In the genomic region with DNA sequence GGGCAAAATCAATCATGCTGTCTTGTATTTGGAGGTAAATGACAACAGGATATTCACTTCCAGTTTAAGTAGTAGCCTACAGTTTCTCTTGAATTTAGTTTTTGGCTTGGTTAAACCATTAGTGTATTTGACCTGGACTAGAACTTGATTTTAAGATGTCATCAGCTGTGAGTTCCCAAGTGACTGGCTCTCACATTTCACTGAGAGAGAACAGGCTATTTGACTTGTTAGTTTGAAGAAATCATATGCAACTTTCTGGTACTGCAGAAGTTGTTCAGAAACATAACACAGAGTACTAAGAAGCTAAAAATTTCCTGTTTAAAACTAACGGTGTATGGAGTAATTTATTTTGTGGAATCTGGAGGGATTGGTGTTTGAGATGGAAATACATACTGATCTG, we compare ENCODE assay signal across 16 cellular contexts. TPM values are rescaled to one million over a fixed set of nuclear protein-coding genes. Genes with fewer than 3 reads are reported as not detected.
A peak's percentile ranks its signal among the peaks of the same experiment; 100 is the strongest.
DNase-seq lines count a peak whose midpoint lies in the region; ATAC-seq, FAIRE-seq and TF ChIP-seq lines count a peak whose summit lies in the region.
"Had no signal": no experiment of that assay in that cellular context is flagged by ENCODE, and none has a peak within 500 bp of the region (broad histone marks: within the 10 kb centered on the region; RNA-seq: fewer than 3 reads in every experiment).

No MANE protein-coding gene starts in this region.

- DNase-seq in A673 (ENCODE audit: low spot score) (no peak), HTR-8/SVneo (ENCODE audit: insufficient read length, low spot score) (no peak), WTC11 (ENCODE audit: low spot score) (no peak), fibroblast of the conjunctiva (ENCODE audit: low read depth) (peak; percentile 37), pons (ENCODE audit: low spot score) (no peak), NCI-H128 (lab: John Stamatoyannopoulos, UW; ENCODE audit: unreplicated experiment) (no peak), AML-193 (lab: John Stamatoyannopoulos, UW) (no peak)
- DNase-seq: activated CD4-positive, alpha-beta memory T cell treated with anti-CD3 and anti-CD28 coated beads, Interleukin-2, amount 10 ng/mL, durations not matched to agents 7 days and 5 days; NCI-H1105; NCI-H446; nephron progenitor cell; stimulated activated CD4-positive, alpha-beta T cell treated with anti-CD3 and anti-CD28 coated beads, Interleukin-2, amount 100 ng/mL, for 24 hours had no signal

- H3K9me3 ChIP-seq in A673 (ENCODE audit: low read depth, low read length, poor library complexity, severe bottlenecking): no peaks in the 10 kb centered on the region

- no peaks in the 10 kb centered on the region for H3K9me3 Mint-ChIP-seq in WTC11
- H3K9me3 Mint-ChIP-seq: activated CD4-positive, alpha-beta memory T cell treated with anti-CD3 and anti-CD28 coated beads, Interleukin-2, amount 10 ng/mL, durations not matched to agents 7 days and 5 days; activated T-helper 1 cell treated with anti-CD3 and anti-CD28 coated beads, Interleukin-12 subunit alpha, Interleukin-12 subunit beta, Interleukin-2, Interleukin-4 antibody, amounts not matched to agents 30 ng/mL and 10 ng/mL and 1 ng/mL, durations not matched to agents 14 hours and 24 hours and 36 hours had no signal

- peak overlapping the region; percentile 73 for H3K27ac ChIP-seq in A673 (ENCODE audit: low read depth, low read length, poor library complexity, severe bottlenecking)
- H3K27ac ChIP-seq: coronary artery had no signal

- FAIRE-seq in HTR-8/SVneo (lab: Jason Lieb, UNC): peak; percentile 98

- H3K36me3 Mint-ChIP-seq in WTC11: no peaks in the 10 kb centered on the region

- H3K4me1 Mint-ChIP-seq in WTC11: peaks cover 68% of the 10 kb centered on the region

- H3K27me3 Mint-ChIP-seq in WTC11 (ENCODE audit: low read depth): no peaks in the 10 kb centered on the region
- H3K27me3 Mint-ChIP-seq: activated CD4-positive, alpha-beta memory T cell treated with anti-CD3 and anti-CD28 coated beads, Interleukin-2, amount 10 ng/mL, durations not matched to agents 7 days and 5 days had no signal

- ATAC-seq in WTC11 (no peak), GM18861 (IDR thresholded peaks at IDR 0.05; ENCODE audit: unreplicated experiment) (no peak)

- no peak overlapping the region for H3K4me3 ChIP-seq in A673 (ENCODE audit: low read depth, low read length, poor library complexity, severe bottlenecking)
- H3K4me3 ChIP-seq: coronary artery, lung had no signal

- H3K27me3 ChIP-seq in A673 (replicated peaks; ENCODE audit: insufficient read depth, low read depth, low read length, poor library complexity): no peaks in the 10 kb centered on the region

- POLR2A ChIA-PET in A673 (lab: Charles Lee; ENCODE audit: low non-redundant PET): no interaction called here
- POLR2A ChIA-PET in WTC11 (lab: Charles Lee): no interaction called here

- intact Hi-C loops in A673 (cut with micrococcal nuclease; ENCODE audit: unreplicated experiment): no loop called here

- H3K27ac Mint-ChIP-seq in WTC11: peak overlapping the region; percentile 45
- H3K27ac Mint-ChIP-seq: activated CD4-positive, alpha-beta memory T cell treated with anti-CD3 and anti-CD28 coated beads, Interleukin-2, amount 10 ng/mL, durations not matched to agents 7 days and 5 days; activated T-helper 1 cell treated with anti-CD3 and anti-CD28 coated beads, Interleukin-12 subunit alpha, Interleukin-12 subunit beta, Interleukin-2, Interleukin-4 antibody, amounts not matched to agents 30 ng/mL and 10 ng/mL and 1 ng/mL, durations not matched to agents 14 hours and 24 hours and 36 hours; nephron progenitor cell had no signal

- H3K4me1 ChIP-seq in A673 (ENCODE audit: insufficient read depth, low read length, poor library complexity, severe bottlenecking): peaks cover 45% of the 10 kb centered on the region

- CTCF ChIA-PET in A673 (lab: Charles Lee): no interaction called here
- CTCF ChIA-PET in WTC11 (lab: Charles Lee): no interaction called here

- peaks cover 3% of the 10 kb centered on the region for H3K36me3 ChIP-seq in A673 (ENCODE audit: insufficient read depth, low read length, poor library complexity, severe bottlenecking)

- no peak overlapping the region for H3K4me3 Mint-ChIP-seq in WTC11
- H3K4me3 Mint-ChIP-seq: activated CD4-positive, alpha-beta memory T cell treated with anti-CD3 and anti-CD28 coated beads, Interleukin-2, amount 10 ng/mL, durations not matched to agents 7 days and 5 days; nephron progenitor cell had no signal

- TF ChIP-seq CTCF in A673 (conservative IDR thresholded peaks at IDR 0.05; ENCODE audit: low read depth, low read length) (no peak), WTC11 (IDR thresholded peaks at IDR 0.05) (no peak)

- no TSS peak for BruUV-seq in A673 (replicated peaks; lab: Mats Ljungman, UMichigan)

TF ChIP-seq in WTC11, 78 proteins besides CTCF, POLR2A, EP300 and RAD21:
- TF ChIP-seq, protein P1, sequence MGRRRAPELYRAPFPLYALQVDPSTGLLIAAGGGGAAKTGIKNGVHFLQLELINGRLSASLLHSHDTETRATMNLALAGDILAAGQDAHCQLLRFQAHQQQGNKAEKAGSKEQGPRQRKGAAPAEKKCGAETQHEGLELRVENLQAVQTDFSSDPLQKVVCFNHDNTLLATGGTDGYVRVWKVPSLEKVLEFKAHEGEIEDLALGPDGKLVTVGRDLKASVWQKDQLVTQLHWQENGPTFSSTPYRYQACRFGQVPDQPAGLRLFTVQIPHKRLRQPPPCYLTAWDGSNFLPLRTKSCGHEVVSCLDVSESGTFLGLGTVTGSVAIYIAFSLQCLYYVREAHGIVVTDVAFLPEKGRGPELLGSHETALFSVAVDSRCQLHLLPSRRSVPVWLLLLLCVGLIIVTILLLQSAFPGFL (CRISPR knock-in tag; IDR thresholded peaks at IDR 0.05; ENCODE audit: borderline replicate concordance): no peak
- TF ChIP-seq TCF7 (CRISPR knock-in tag; IDR thresholded peaks at IDR 0.05; ENCODE audit: low read depth): no peak
- TF ChIP-seq, protein P2, sequence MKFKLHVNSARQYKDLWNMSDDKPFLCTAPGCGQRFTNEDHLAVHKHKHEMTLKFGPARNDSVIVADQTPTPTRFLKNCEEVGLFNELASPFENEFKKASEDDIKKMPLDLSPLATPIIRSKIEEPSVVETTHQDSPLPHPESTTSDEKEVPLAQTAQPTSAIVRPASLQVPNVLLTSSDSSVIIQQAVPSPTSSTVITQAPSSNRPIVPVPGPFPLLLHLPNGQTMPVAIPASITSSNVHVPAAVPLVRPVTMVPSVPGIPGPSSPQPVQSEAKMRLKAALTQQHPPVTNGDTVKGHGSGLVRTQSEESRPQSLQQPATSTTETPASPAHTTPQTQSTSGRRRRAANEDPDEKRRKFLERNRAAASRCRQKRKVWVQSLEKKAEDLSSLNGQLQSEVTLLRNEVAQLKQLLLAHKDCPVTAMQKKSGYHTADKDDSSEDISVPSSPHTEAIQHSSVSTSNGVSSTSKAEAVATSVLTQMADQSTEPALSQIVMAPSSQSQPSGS (CRISPR knock-in tag; IDR thresholded peaks at IDR 0.05; ENCODE audit: borderline replicate concordance, low read depth): no peak
- TF ChIP-seq GABPB1 (CRISPR knock-in tag; IDR thresholded peaks at IDR 0.05): no peak
- TF ChIP-seq ZNF219 (CRISPR knock-in tag; IDR thresholded peaks at IDR 0.05; ENCODE audit: borderline replicate concordance): no peak
- TF ChIP-seq ZNF121 (CRISPR knock-in tag; IDR thresholded peaks at IDR 0.05): no peak

RNA-seq across cellular contexts. Expression of a gene that starts 22.3 kb away (rescaled TPM):
- 70.9 and 79.6 TPM in 2 replicates for total RNA-seq in A673 (2021)
- total RNA-seq in WTC11 (2021): 55.2 to 59.0 TPM (median 56.0 TPM) in 3 replicates

RNA-seq across cellular contexts. Expression of a gene that starts 32.7 kb away (rescaled TPM):
- total RNA-seq in A673 (2021) (13.6 and 16.0 TPM in 2 replicates), WTC11 (2021) (40.0 to 41.8 TPM (median 41.6 TPM) in 3 replicates)
